11 cellular contexts compared by ENCODE assay signal in the genomic region with DNA sequence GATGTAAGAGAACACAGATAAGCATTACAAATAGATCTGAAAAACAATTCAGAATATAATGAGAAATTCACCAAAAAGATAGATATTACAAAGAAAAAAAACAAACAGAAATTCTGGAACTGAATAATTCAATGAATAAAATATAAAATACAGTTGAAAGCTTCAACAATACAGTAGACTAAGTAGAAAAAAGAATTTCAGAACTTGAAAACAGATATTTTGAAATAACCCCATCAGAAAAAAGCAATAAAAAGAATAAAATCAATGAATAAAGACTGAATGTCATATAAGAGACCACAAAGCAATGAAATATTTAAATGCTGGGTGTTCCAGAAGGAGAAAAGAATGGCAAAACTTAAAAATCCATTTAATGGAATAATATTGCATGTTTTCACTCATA.
"Had no signal": no experiment of that assay in that cellular context is flagged by ENCODE, and none has a peak within 500 bp of the region (broad histone marks: within the 10 kb centered on the region; RNA-seq: fewer than 3 reads in every experiment).

No MANE protein-coding gene starts in this region.

- FAIRE-seq: H1, H54 had no signal

- H3K27ac ChIP-seq: GM23248 had no signal

- H3K4me3 ChIP-seq: GM23248, GM23338, HAP-1 had no signal

- DNase-seq: GM23248, GOT3, H7, H9, HCEC 1CT, HFFc6 had no signal

- H3K9me3 ChIP-seq: HAP-1 had no signal

- H3K9ac ChIP-seq: GM23248 had no signal

- ATAC-seq: GM23338, HCT116 had no signal

- H3K27ac Mint-ChIP-seq: GM23338, H9, HFFc6 had no signal

- H3K4me1 Mint-ChIP-seq: GM23338, H9 had no signal

- H3K36me3 ChIP-seq: HAP-1 had no signal

- H2AFZ ChIP-seq: GM23248, GM23338 had no signal

- H3K9me3 Mint-ChIP-seq: GM23338 had no signal

- H3K4me3 Mint-ChIP-seq: GM23338, H9, HFFc6 had no signal

- H3K4me2 ChIP-seq: GM23338 had no signal

- H3K4me1 ChIP-seq: HAP-1 had no signal
